ENCODE assay signal across 1 cellular context in the genomic region with DNA sequence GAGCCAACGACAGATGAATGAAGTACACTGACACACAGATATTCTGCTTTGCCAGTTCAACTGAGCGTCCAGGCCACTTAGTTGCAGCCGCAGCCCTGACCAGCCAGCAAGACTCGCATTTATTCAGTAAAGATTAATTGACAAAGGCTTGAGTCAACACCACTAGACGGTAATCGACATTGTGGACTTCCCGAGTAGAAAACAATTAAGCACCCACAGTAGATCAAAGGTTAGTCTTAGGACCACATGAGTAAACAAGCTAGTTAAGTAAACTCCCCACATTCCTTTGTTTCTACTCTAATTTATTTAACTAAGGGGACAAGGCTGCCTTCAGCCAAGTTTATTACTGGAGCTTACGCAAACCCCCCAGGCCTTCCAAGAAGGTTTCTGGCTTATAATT.
TF ChIP-seq lines count a peak whose summit lies in the region.

No MANE protein-coding gene starts in this region.

TF ChIP-seq in HepG2, 621 proteins besides CTCF, POLR2A, EP300 and RAD21 (continued from another document):
- peak; percentile 51; the same call in 1 of the 2 replicates for TF ChIP-seq KAT8 (CRISPR knock-in tag; IDR thresholded peaks at IDR 0.05)
- peak; percentile 75; the same call in 1 of the 2 replicates for TF ChIP-seq NFIC (IDR thresholded peaks at IDR 0.05; ENCODE audit: low read length)
- TF ChIP-seq, protein P1, sequence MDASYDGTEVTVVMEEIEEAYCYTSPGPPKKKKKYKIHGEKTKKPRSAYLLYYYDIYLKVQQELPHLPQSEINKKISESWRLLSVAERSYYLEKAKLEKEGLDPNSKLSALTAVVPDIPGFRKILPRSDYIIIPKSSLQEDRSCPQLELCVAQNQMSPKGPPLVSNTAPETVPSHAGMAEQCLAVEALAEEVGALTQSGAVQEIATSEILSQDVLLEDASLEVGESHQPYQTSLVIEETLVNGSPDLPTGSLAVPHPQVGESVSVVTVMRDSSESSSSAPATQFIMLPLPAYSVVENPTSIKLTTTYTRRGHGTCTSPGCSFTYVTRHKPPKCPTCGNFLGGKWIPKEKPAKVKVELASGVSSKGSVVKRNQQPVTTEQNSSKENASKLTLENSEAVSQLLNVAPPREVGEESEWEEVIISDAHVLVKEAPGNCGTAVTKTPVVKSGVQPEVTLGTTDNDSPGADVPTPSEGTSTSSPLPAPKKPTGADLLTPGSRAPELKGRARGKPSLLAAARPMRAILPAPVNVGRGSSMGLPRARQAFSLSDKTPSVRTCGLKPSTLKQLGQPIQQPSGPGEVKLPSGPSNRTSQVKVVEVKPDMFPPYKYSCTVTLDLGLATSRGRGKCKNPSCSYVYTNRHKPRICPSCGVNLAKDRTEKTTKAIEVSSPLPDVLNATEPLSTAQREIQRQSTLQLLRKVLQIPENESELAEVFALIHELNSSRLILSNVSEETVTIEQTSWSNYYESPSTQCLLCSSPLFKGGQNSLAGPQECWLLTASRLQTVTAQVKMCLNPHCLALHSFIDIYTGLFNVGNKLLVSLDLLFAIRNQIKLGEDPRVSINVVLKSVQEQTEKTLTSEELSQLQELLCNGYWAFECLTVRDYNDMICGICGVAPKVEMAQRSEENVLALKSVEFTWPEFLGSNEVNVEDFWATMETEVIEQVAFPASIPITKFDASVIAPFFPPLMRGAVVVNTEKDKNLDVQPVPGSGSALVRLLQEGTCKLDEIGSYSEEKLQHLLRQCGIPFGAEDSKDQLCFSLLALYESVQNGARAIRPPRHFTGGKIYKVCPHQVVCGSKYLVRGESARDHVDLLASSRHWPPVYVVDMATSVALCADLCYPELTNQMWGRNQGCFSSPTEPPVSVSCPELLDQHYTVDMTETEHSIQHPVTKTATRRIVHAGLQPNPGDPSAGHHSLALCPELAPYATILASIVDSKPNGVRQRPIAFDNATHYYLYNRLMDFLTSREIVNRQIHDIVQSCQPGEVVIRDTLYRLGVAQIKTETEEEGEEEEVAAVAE (CRISPR knock-in tag; IDR thresholded peaks at IDR 0.05; ENCODE audit: borderline replicate concordance): 0 out of 2 replicates have a peak, but pooled peaks have one; percentile 56
- peak; percentile 85 for TF ChIP-seq ISL2 (CRISPR knock-in tag; IDR thresholded peaks at IDR 0.05)
- TF ChIP-seq ZNF230 (CRISPR knock-in tag; IDR thresholded peaks at IDR 0.05): 0 out of 2 replicates have a peak, but pooled peaks have one; percentile 31
- 0 out of 4 replicates have a peak, but pooled peaks of 1 of the 2 experiments have one; percentile 24 for TF ChIP-seq REST (IDR thresholded peaks at IDR 0.05; ENCODE audit: borderline replicate concordance in 1 of 2, low read depth in 1 of 2, low read length in 2 of 2)
- peak; percentile 78 for TF ChIP-seq TEAD3 (CRISPR knock-in tag; optimal IDR thresholded peaks at IDR 0.05; ENCODE audit: borderline replicate concordance)
- TF ChIP-seq, protein P2, sequence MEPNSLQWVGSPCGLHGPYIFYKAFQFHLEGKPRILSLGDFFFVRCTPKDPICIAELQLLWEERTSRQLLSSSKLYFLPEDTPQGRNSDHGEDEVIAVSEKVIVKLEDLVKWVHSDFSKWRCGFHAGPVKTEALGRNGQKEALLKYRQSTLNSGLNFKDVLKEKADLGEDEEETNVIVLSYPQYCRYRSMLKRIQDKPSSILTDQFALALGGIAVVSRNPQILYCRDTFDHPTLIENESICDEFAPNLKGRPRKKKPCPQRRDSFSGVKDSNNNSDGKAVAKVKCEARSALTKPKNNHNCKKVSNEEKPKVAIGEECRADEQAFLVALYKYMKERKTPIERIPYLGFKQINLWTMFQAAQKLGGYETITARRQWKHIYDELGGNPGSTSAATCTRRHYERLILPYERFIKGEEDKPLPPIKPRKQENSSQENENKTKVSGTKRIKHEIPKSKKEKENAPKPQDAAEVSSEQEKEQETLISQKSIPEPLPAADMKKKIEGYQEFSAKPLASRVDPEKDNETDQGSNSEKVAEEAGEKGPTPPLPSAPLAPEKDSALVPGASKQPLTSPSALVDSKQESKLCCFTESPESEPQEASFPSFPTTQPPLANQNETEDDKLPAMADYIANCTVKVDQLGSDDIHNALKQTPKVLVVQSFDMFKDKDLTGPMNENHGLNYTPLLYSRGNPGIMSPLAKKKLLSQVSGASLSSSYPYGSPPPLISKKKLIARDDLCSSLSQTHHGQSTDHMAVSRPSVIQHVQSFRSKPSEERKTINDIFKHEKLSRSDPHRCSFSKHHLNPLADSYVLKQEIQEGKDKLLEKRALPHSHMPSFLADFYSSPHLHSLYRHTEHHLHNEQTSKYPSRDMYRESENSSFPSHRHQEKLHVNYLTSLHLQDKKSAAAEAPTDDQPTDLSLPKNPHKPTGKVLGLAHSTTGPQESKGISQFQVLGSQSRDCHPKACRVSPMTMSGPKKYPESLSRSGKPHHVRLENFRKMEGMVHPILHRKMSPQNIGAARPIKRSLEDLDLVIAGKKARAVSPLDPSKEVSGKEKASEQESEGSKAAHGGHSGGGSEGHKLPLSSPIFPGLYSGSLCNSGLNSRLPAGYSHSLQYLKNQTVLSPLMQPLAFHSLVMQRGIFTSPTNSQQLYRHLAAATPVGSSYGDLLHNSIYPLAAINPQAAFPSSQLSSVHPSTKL (CRISPR knock-in tag; IDR thresholded peaks at IDR 0.05): peak; percentile 94
- TF ChIP-seq POGZ (CRISPR knock-in tag; IDR thresholded peaks at IDR 0.05): peak; percentile 91
- TF ChIP-seq ZKSCAN1 (IDR thresholded peaks at IDR 0.05; ENCODE audit: low read length): peak; percentile 49; the same call in 1 of the 2 replicates
